ENCODE assay signal across 18 cellular contexts in the genomic region with DNA sequence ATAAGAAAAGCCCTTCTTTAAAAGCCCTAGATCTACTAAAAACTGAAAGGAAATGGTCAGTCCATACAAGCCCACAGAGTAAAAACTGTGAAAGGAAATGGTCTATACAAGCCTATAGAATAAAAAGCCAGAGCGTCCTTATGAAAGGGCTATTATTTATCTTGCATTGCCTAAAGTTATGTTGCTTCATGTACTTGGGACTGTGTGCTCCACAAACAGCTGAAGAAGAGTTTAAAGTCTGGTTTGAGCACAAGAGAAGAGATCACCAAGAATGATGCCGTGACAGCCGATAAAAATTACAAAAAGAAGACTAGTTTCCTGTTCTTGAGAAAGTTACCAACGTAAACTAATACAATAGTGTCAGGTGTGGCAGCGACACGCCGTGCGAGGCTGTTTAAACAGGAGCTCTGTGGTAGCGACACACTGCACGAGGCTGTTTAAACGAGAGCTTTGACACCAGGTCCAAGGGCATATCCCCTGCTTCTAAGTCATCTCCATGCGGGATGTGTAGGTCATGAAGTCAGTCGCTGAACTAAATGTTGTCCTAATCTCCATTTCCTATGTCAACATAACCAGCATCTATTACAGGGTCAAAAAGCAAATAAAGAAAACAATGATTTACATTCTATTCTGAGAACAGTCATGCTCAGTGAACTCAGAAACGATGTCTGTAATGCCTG. TPM values are rescaled to one million over a fixed set of nuclear protein-coding genes. Genes with fewer than 3 reads are reported as not detected.
DNase-seq lines count a peak whose midpoint lies in the region; ATAC-seq and TF ChIP-seq lines count a peak whose summit lies in the region.
"Had no signal": no experiment of that assay in that cellular context is flagged by ENCODE, and none has a peak within 500 bp of the region (broad histone marks: within the 10 kb centered on the region; RNA-seq: fewer than 3 reads in every experiment).

No MANE protein-coding gene starts in this region.

- H3K79me2 ChIP-seq in PC-9 (ENCODE audit: low read depth), result peaks cover 23% of the 10 kb centered on the region

- CTCF ChIA-PET in PC-9 (lab: Charles Lee), result no interaction called here

- peaks cover 51% of the 10 kb centered on the region for H3K36me3 ChIP-seq in PC-9 (ENCODE audit: low read depth)

- no peak overlapping the region for H3K4me2 ChIP-seq in PC-9

- no peaks in the 10 kb centered on the region for H3K27me3 ChIP-seq in PC-9 (ENCODE audit: insufficient read depth, low read depth)

- H3K9me3 Mint-ChIP-seq in activated naive CD4-positive, alpha-beta T cell treated with anti-CD3 and anti-CD28 coated beads, Interleukin-2, amount 50 U/mL, for 24 hours, result no peaks in the 10 kb centered on the region
- H3K9me3 Mint-ChIP-seq in immature natural killer cell, result peaks cover 0 to 4% (median 1%) of the 10 kb centered on the region in 6 donors
- H3K9me3 Mint-ChIP-seq in stimulated activated effector memory CD8-positive, alpha-beta T cell treated with anti-CD3 and anti-CD28 coated beads, Interleukin-12 subunit alpha, Interleukin-12 subunit beta, amount 100 ng/mL, for 72 hours, result no peaks in the 10 kb centered on the region
- H3K9me3 Mint-ChIP-seq: activated B cell treated with CpG ODN at 0.5 μM for 24 hours; activated naive CD4-positive, alpha-beta T cell treated with anti-CD3 and anti-CD28 coated beads, Interleukin-2, amount 50 U/mL, for 72 hours had no signal

- TF ChIP-seq CTCF in astrocyte of the spinal cord (IDR thresholded peaks at IDR 0.05; ENCODE audit: low read depth, low read length) (no peak), PC-9 (conservative IDR thresholded peaks at IDR 0.05) (no peak)

- no peak overlapping the region for H3K27ac ChIP-seq in PC-9

- H3F3A ChIP-seq in PC-9 (ENCODE audit: insufficient read depth, low read depth), result peaks cover 17% of the 10 kb centered on the region

- no peak for DNase-seq in activated naive CD4-positive, alpha-beta T cell treated with anti-CD3 and anti-CD28 coated beads, Interleukin-2, amount 50 U/mL, for 16 hours
- DNase-seq in astrocyte of the spinal cord (ENCODE audit: low read depth, low spot score) (peak; percentile 26), immature natural killer cell (no peak), PC-9 (no peak), SIG-M5 treated with dmso at 0.1 percent for 504 hours (lab: John Stamatoyannopoulos, UW; ENCODE audit: unreplicated experiment) (no peak), NCI-H2029 (lab: John Stamatoyannopoulos, UW) (no peak)
- no peak for DNase-seq in stimulated activated effector memory CD8-positive, alpha-beta T cell treated with anti-CD3 and anti-CD28 coated beads, Interleukin-12 subunit alpha, Interleukin-12 subunit beta, amount 100 ng/mL, for 72 hours (ENCODE audit: low spot score in 2 of 2)
- DNase-seq: activated B cell treated with CpG ODN at 0.5 μM for 24 hours; effector memory CD4-positive, alpha-beta T cell; stimulated activated CD4-positive, alpha-beta T cell treated with anti-CD3 and anti-CD28 coated beads, Interleukin-1b, Interleukin-23, amount 100 ng/mL, for 48 hours had no signal

- peaks cover 65% of the 10 kb centered on the region for H3K4me1 Mint-ChIP-seq in activated naive CD4-positive, alpha-beta T cell treated with anti-CD3 and anti-CD28 coated beads, Interleukin-2, amount 50 U/mL, for 24 hours
- peaks cover 92 to 99% of the 10 kb centered on the region in 2 donors for H3K4me1 Mint-ChIP-seq in immature natural killer cell
- peaks cover 80% of the 10 kb centered on the region for H3K4me1 Mint-ChIP-seq in stimulated activated effector memory CD8-positive, alpha-beta T cell treated with anti-CD3 and anti-CD28 coated beads, Interleukin-12 subunit alpha, Interleukin-12 subunit beta, amount 100 ng/mL, for 72 hours

- H3K36me3 Mint-ChIP-seq in activated naive CD4-positive, alpha-beta T cell treated with anti-CD3 and anti-CD28 coated beads, Interleukin-2, amount 50 U/mL, for 24 hours, result peaks cover 29% of the 10 kb centered on the region
- peaks cover 29 to 61% (median 47%) of the 10 kb centered on the region in 3 donors for H3K36me3 Mint-ChIP-seq in immature natural killer cell
- H3K36me3 Mint-ChIP-seq in stimulated activated effector memory CD8-positive, alpha-beta T cell treated with anti-CD3 and anti-CD28 coated beads, Interleukin-12 subunit alpha, Interleukin-12 subunit beta, amount 100 ng/mL, for 72 hours, result peaks cover 84% of the 10 kb centered on the region

- ATAC-seq in stimulated activated effector memory CD8-positive, alpha-beta T cell treated with anti-CD3 and anti-CD28 coated beads, Interleukin-12 subunit alpha, Interleukin-12 subunit beta, amount 100 ng/mL, for 72 hours, result no peak
- ATAC-seq: activated naive CD4-positive, alpha-beta T cell treated with anti-CD3 and anti-CD28 coated beads, Interleukin-2, amount 50 U/mL, for 72 hours; sciatic nerve had no signal

- no peaks in the 10 kb centered on the region for H3K9me2 ChIP-seq in PC-9 (ENCODE audit: insufficient read depth)

- peaks cover 18% of the 10 kb centered on the region for H3K4me1 ChIP-seq in PC-9 (replicated peaks; ENCODE audit: insufficient read depth)

- intact Hi-C loops in PC-9 (cut with micrococcal nuclease; ENCODE audit: unreplicated experiment), result no loop called here

- H3K4me3 Mint-ChIP-seq in activated naive CD4-positive, alpha-beta T cell treated with anti-CD3 and anti-CD28 coated beads, Interleukin-2, amount 50 U/mL, for 24 hours, result peak overlapping the region; percentile 71
- H3K4me3 Mint-ChIP-seq in immature natural killer cell, result peak overlapping the region; percentile 58 to 83 (median 68)
- H3K4me3 Mint-ChIP-seq in stimulated activated effector memory CD8-positive, alpha-beta T cell treated with anti-CD3 and anti-CD28 coated beads, Interleukin-12 subunit alpha, Interleukin-12 subunit beta, amount 100 ng/mL, for 72 hours, result peak overlapping the region; percentile 10
- H3K4me3 Mint-ChIP-seq: activated B cell treated with CpG ODN at 0.5 μM for 24 hours had no signal

- H3K4me3 ChIP-seq in astrocyte of the spinal cord (ENCODE audit: low read depth, low read length) (no peak overlapping the region), PC-9 (no peak overlapping the region)

- peak overlapping the region; percentile 38 for H3K27ac Mint-ChIP-seq in activated naive CD4-positive, alpha-beta T cell treated with anti-CD3 and anti-CD28 coated beads, Interleukin-2, amount 50 U/mL, for 24 hours
- peak overlapping the region; percentile 77 to 100 (median 90) for H3K27ac Mint-ChIP-seq in immature natural killer cell
- peak overlapping the region; percentile 15 for H3K27ac Mint-ChIP-seq in stimulated activated effector memory CD8-positive, alpha-beta T cell treated with anti-CD3 and anti-CD28 coated beads, Interleukin-12 subunit alpha, Interleukin-12 subunit beta, amount 100 ng/mL, for 72 hours
- H3K27ac Mint-ChIP-seq: activated B cell treated with CpG ODN at 0.5 μM for 24 hours had no signal

- H4K20me1 ChIP-seq in PC-9 (ENCODE audit: insufficient read depth), result peaks cover 11% of the 10 kb centered on the region

- in situ Hi-C loops in astrocyte of the spinal cord (cut with HindIII; ENCODE audit: low sequenced_read_pairs), result no loop called here

- H3K9me3 ChIP-seq in PC-9 (ENCODE audit: insufficient read depth, low read depth), result no peaks in the 10 kb centered on the region

- POLR2A ChIA-PET in PC-9 (lab: Charles Lee; ENCODE audit: unreplicated experiment), result no interaction called here

- H2AFZ ChIP-seq in PC-9, result no peak overlapping the region

- BruUV-seq in PC-9 (replicated peaks; lab: Mats Ljungman, UMichigan), result no TSS peak

- no peaks in the 10 kb centered on the region for H3K27me3 Mint-ChIP-seq in activated naive CD4-positive, alpha-beta T cell treated with anti-CD3 and anti-CD28 coated beads, Interleukin-2, amount 50 U/mL, for 24 hours
- H3K27me3 Mint-ChIP-seq in immature natural killer cell (ENCODE audit: low read depth in 3 of 3), result peaks cover 17 to 27% (median 26%) of the 10 kb centered on the region in 3 donors
- H3K27me3 Mint-ChIP-seq: activated B cell treated with CpG ODN at 0.5 μM for 24 hours had no signal

RNA-seq across cellular contexts. Expression of a gene that starts 24.9 kb away (rescaled TPM):
- 10 to 100 TPM; 47.8 to 63.2 (median 60.2) TPM for polyA plus RNA-seq in immature natural killer cell
- total RNA-seq in PC-9 (2021), result 48.3 and 71.8 TPM in 2 replicates

RNA-seq across cellular contexts. Expression of a gene that starts 25.1 kb away (rescaled TPM):
- polyA plus RNA-seq in immature natural killer cell, result not detected
- not detected in 2 replicates for total RNA-seq in PC-9 (2021)
- total RNA-seq: activated B cell treated with CpG ODN at 0.5 μM for 24 hours; MCF 10A; mucosa of gallbladder; osteoblast; sciatic nerve; T-helper 1 cell treated with Interleukin-12 subunit alpha and Interleukin-12 subunit beta and Interleukin-4 antibody, amounts not matched to agents 30 ng/mL and 1 ng/mL, for 36 hours had no signal
- polyA plus RNA-seq: AG04450 had no signal

RNA-seq across cellular contexts. Expression of a gene that starts 25.8 kb away (rescaled TPM):
- polyA plus RNA-seq in immature natural killer cell, result 10 to 100 TPM; 27.8 to 56.4 (median 53.3) TPM
- 90.8 and 91.0 TPM in 2 replicates for total RNA-seq in PC-9 (2021)

Comparison
In these comparisons a context has a peak if more than half of its experiments do, and no peak if none do; other contexts are left out.
1. H3K27ac Mint-ChIP-seq: peak in every context shown above with its lines; median percentile 90 in immature natural killer cell; 38 in activated naive CD4-positive, alpha-beta T cell treated with anti-CD3 and anti-CD28 coated beads, Interleukin-2, amount 50 U/mL, for 24 hours; 15 in stimulated activated effector memory CD8-positive, alpha-beta T cell treated with anti-CD3 and anti-CD28 coated beads, Interleukin-12 subunit alpha, Interleukin-12 subunit beta, amount 100 ng/mL, for 72 hours.
2. H3K4me3 Mint-ChIP-seq: peak in every context shown above with its lines; median percentile 71 in activated naive CD4-positive, alpha-beta T cell treated with anti-CD3 and anti-CD28 coated beads, Interleukin-2, amount 50 U/mL, for 24 hours; 68 in immature natural killer cell; 10 in stimulated activated effector memory CD8-positive, alpha-beta T cell treated with anti-CD3 and anti-CD28 coated beads, Interleukin-12 subunit alpha, Interleukin-12 subunit beta, amount 100 ng/mL, for 72 hours.